8 cellular contexts compared by ENCODE assay signal in genomic region chr6:155315516-155315871, GRCh38. TPM values are rescaled to one million over a fixed set of nuclear protein-coding genes. Genes with fewer than 3 reads are reported as not detected.
DNase-seq lines count a peak whose midpoint lies in the region; ATAC-seq and TF ChIP-seq lines count a peak whose summit lies in the region.

No MANE protein-coding gene starts in this region.

- no peaks in the 10 kb centered on the region for H3K27me3 ChIP-seq in WERI-Rb-1 (ENCODE audit: insufficient read depth, low read depth, severe bottlenecking)
- H3K27me3 ChIP-seq in iPS-20b (ENCODE audit: insufficient read depth, low read length) = no peaks in the 10 kb centered on the region
- no peaks in the 10 kb centered on the region for H3K27me3 ChIP-seq in suprapubic skin

- POLR2A ChIA-PET in activated CD4-positive, alpha-beta T cell treated with anti-CD3 and anti-CD28 coated beads, Interleukin-2, amount 10 ng/mL, durations not matched to agents 7 days and 5 days (lab: Charles Lee) = interaction anchor here (0.6 to 0.9 kb wide), 3 partner anchors 137 to 1813 kb away, joined by 4 to 6 read pairs (median 5); no protein-coding TSS in a partner anchor

- CTCF ChIA-PET in activated CD4-positive, alpha-beta T cell treated with anti-CD3 and anti-CD28 coated beads, Interleukin-2, amount 10 ng/mL, durations not matched to agents 7 days and 5 days (lab: Charles Lee) = interaction anchor here (0.6 to 2.9 kb wide), 7 partner anchors 8 to 1959 kb away, joined by 3 to 11 read pairs (median 4); no protein-coding TSS in a partner anchor

- WGBS in suprapubic skin = 25% methylated on average over 3 of the region's 3 CpGs

- H3K4me3 ChIP-seq in WERI-Rb-1 (ENCODE audit: low read depth, low read length) (peak overlapping the region; percentile 97), iPS-20b (ENCODE audit: low read length) (peak overlapping the region; percentile 99), suprapubic skin (peak overlapping the region; percentile 77)

- H3K9me3 ChIP-seq in WERI-Rb-1 (ENCODE audit: severe bottlenecking) (no peaks in the 10 kb centered on the region), iPS-20b (ENCODE audit: insufficient read depth, low read depth, low read length) (no peaks in the 10 kb centered on the region), suprapubic skin (no peaks in the 10 kb centered on the region)

- H3K36me3 ChIP-seq in WERI-Rb-1 (peaks cover 11% of the 10 kb centered on the region), iPS-20b (ENCODE audit: insufficient read depth, low read depth, low read length) (peaks cover 23% of the 10 kb centered on the region), suprapubic skin (no peaks in the 10 kb centered on the region)

- TF ChIP-seq EP300 in suprapubic skin (IDR thresholded peaks at IDR 0.05) = no peak

- TF ChIP-seq POLR2A in suprapubic skin (IDR thresholded peaks at IDR 0.05) = no peak

- H3K27ac Mint-ChIP-seq in activated CD4-positive, alpha-beta T cell treated with anti-CD3 and anti-CD28 coated beads, Interleukin-2, amount 10 ng/mL, durations not matched to agents 7 days and 5 days = peak overlapping the region; percentile 96

- no peak for ATAC-seq in GM19023 (IDR thresholded peaks at IDR 0.05; ENCODE audit: unreplicated experiment)

- TF ChIP-seq CTCF in WERI-Rb-1 (IDR thresholded peaks at IDR 0.05; ENCODE audit: low read depth, low read length) (no peak), suprapubic skin (IDR thresholded peaks at IDR 0.05) (no peak)

- peak overlapping the region; percentile 91 for H3K4me3 Mint-ChIP-seq in activated CD4-positive, alpha-beta T cell treated with anti-CD3 and anti-CD28 coated beads, Interleukin-2, amount 10 ng/mL, durations not matched to agents 7 days and 5 days

- no peaks in the 10 kb centered on the region for H3K27me3 Mint-ChIP-seq in activated CD4-positive, alpha-beta T cell treated with anti-CD3 and anti-CD28 coated beads, Interleukin-2, amount 10 ng/mL, durations not matched to agents 7 days and 5 days

- peaks cover 17% of the 10 kb centered on the region for H3K36me3 Mint-ChIP-seq in activated CD4-positive, alpha-beta T cell treated with anti-CD3 and anti-CD28 coated beads, Interleukin-2, amount 10 ng/mL, durations not matched to agents 7 days and 5 days (ENCODE audit: low read depth)

- H3K9ac ChIP-seq in iPS-20b (ENCODE audit: low read depth, low read length) = peak overlapping the region; percentile 77; the same call in 1 of the 2 replicates

- H3K9me3 Mint-ChIP-seq in activated CD4-positive, alpha-beta T cell treated with anti-CD3 and anti-CD28 coated beads, Interleukin-2, amount 10 ng/mL, durations not matched to agents 7 days and 5 days = no peaks in the 10 kb centered on the region

- no peak for DNase-seq in activated CD4-positive, alpha-beta T cell treated with anti-CD3 and anti-CD28 coated beads, Interleukin-2, amount 10 ng/mL, durations not matched to agents 7 days and 5 days
- DNase-seq in activated CD4-positive, alpha-beta T cell treated with anti-CD3 and anti-CD28 coated beads for 1 hour = no peak
- DNase-seq in WERI-Rb-1 (no peak), suprapubic skin (ENCODE audit: low spot score in 2 of 2) (no peak), germinal center (ENCODE audit: low spot score) (no peak), COLO668 (lab: John Stamatoyannopoulos, UW; ENCODE audit: unreplicated experiment) (no peak)

- no peaks in the 10 kb centered on the region; the same call in none of the 2 replicates for H3K4me1 ChIP-seq in iPS-20b (ENCODE audit: insufficient read depth, low read length)
- H3K4me1 ChIP-seq in suprapubic skin = peaks cover 17% of the 10 kb centered on the region

- H3K27ac ChIP-seq in WERI-Rb-1 (peak overlapping the region; percentile 85), iPS-20b (ENCODE audit: low read length) (no peak overlapping the region), suprapubic skin (peak overlapping the region; percentile 81)

- H3K4me1 Mint-ChIP-seq in activated CD4-positive, alpha-beta T cell treated with anti-CD3 and anti-CD28 coated beads, Interleukin-2, amount 10 ng/mL, durations not matched to agents 7 days and 5 days = peaks cover 44% of the 10 kb centered on the region

RNA-seq across cellular contexts. Expression of gene TFB1M, which starts 1.2 kb away (rescaled TPM):
- total RNA-seq in activated CD4-positive, alpha-beta T cell treated with anti-CD3 and anti-CD28 coated beads, Interleukin-2, amount 10 ng/mL, durations not matched to agents 7 days and 5 days = 10 to 100 TPM; 25.8 to 26.5 TPM
- 10 to 100 TPM in 3 of 4 donors, 1 to 10 TPM in 1; 6.7 to 20.3 (median 14.9) TPM for total RNA-seq in suprapubic skin

RNA-seq across cellular contexts. Expression of gene CLDN20, which starts 51.7 kb away (rescaled TPM):
- total RNA-seq in activated CD4-positive, alpha-beta T cell treated with anti-CD3 and anti-CD28 coated beads, Interleukin-2, amount 10 ng/mL, durations not matched to agents 7 days and 5 days = not detected
- not detected for total RNA-seq in suprapubic skin
